In genomic region chr10:34098817-34099567, GRCh38 we compare ENCODE assay signal across 22 cellular contexts.
"Had no signal": no experiment of that assay in that cellular context is flagged by ENCODE, and none has a peak within 500 bp of the region (broad histone marks: within the 10 kb centered on the region; RNA-seq: fewer than 3 reads in every experiment).

No MANE protein-coding gene starts in this region.

- ATAC-seq: activated naive CD4-positive, alpha-beta T cell treated with anti-CD3 and anti-CD28 coated beads, Interleukin-2, amount 50 U/mL, for 72 hours; activated T-cell treated with anti-CD3 and anti-CD28 coated beads, Interleukin-2, amount 50 U/mL, for 72 hours; stimulated activated memory B cell treated with anti-CD40 and anti-IgM and Interleukin-4, amounts not matched to agents 10 μg/mL and 1 μg/mL and 100 μg/mL, for 72 hours; stimulated activated naive CD8-positive, alpha-beta T cell treated with anti-CD3 and anti-CD28 coated beads, Interleukin-15, amount 100 ng/mL, for 72 hours; T-helper 17 cell had no signal

- DNase-seq: activated CD4-positive, alpha-beta memory T cell treated with anti-CD3 and anti-CD28 coated beads for 36 hours; activated CD4-positive, alpha-beta T cell treated with anti-CD3 and anti-CD28 coated beads, Interleukin-2, amount 10 ng/mL, durations not matched to agents 24 days and 14 days; activated CD4-positive, CD25-positive, alpha-beta regulatory T cell treated with anti-CD3 and anti-CD28 coated beads, Interleukin-2, amount 50 U/mL, for 72 hours; activated naive CD4-positive, alpha-beta T cell; activated T-cell treated with anti-CD3 and anti-CD28 coated beads, Interleukin-2, amount 50 U/mL, for 72 hours; colonic mucosa; effector CD8-positive, alpha-beta T cell; mammary epithelial cell; naive B cell; nephron progenitor cell; ovary; sigmoid colon; small intestine; stimulated activated CD4-positive, alpha-beta T cell treated with anti-CD3 and anti-CD28 coated beads, Interleukin-1b, Interleukin-23, amount 100 ng/mL, for 48 hours; stimulated activated CD4-positive, alpha-beta T cell treated with anti-CD3 and anti-CD28 coated beads, Interleukin-4, amount 100 ng/mL, for 4 hours; stimulated activated CD8-positive, alpha-beta memory T cell treated with anti-CD3 and anti-CD28 coated beads, Interleukin-4, amount 100 ng/mL, for 48 hours; stimulated activated naive CD8-positive, alpha-beta T cell treated with anti-CD3 and anti-CD28 coated beads, Interleukin-15, amount 100 ng/mL, for 72 hours; substantia nigra; T-helper 17 cell; T1000 had no signal
